In genomic region chr1:22452401-22452963, GRCh38 we compare ENCODE assay signal across 8 cellular contexts. TPM values are rescaled to one million over a fixed set of nuclear protein-coding genes. Genes with fewer than 3 reads are reported as not detected.
DNase-seq lines count a peak whose midpoint lies in the region; ATAC-seq and TF ChIP-seq lines count a peak whose summit lies in the region.

No MANE protein-coding gene starts in this region.

- no peaks in the 10 kb centered on the region for H3K27me3 Mint-ChIP-seq in activated CD4-positive, alpha-beta T cell treated with anti-CD3 and anti-CD28 coated beads, Interleukin-2, amount 10 ng/mL, durations not matched to agents 7 days and 5 days
- H3K27me3 Mint-ChIP-seq in nephron (ENCODE audit: low read depth) = no peaks in the 10 kb centered on the region

- H3K4me1 ChIP-seq in Karpas-422 (ENCODE audit: low read length) = peaks cover 13% of the 10 kb centered on the region

- ATAC-seq in GM21723 (IDR thresholded peaks at IDR 0.05; ENCODE audit: unreplicated experiment) = peak; percentile 40

- H3K9me3 ChIP-seq in Karpas-422 (ENCODE audit: low read length) = no peaks in the 10 kb centered on the region

- H3K36me3 Mint-ChIP-seq in activated CD4-positive, alpha-beta T cell treated with anti-CD3 and anti-CD28 coated beads, Interleukin-2, amount 10 ng/mL, durations not matched to agents 7 days and 5 days (ENCODE audit: low read depth) = no peaks in the 10 kb centered on the region
- no peaks in the 10 kb centered on the region for H3K36me3 Mint-ChIP-seq in nephron (ENCODE audit: low read depth)

- DNase-seq in NCI-H748 (lab: John Stamatoyannopoulos, UW; ENCODE audit: unreplicated experiment) (peak; percentile 40), NCI-H748 treated with DMSO at 0.1 percent for 48 hours (lab: John Stamatoyannopoulos, UW) (no peak), Karpas-422 (no peak), fibroblast of pulmonary artery (ENCODE audit: low read depth) (peak; percentile 60), COLO829 (ENCODE audit: low spot score) (no peak)
- peak; percentile 38 for DNase-seq in activated CD4-positive, alpha-beta T cell treated with anti-CD3 and anti-CD28 coated beads, Interleukin-2, amount 10 ng/mL, durations not matched to agents 7 days and 5 days

- H3K4me2 ChIP-seq in Karpas-422 (ENCODE audit: low read depth, low read length, poor library complexity, severe bottlenecking) = peak overlapping the region; percentile 93

- CTCF ChIA-PET in activated CD4-positive, alpha-beta T cell treated with anti-CD3 and anti-CD28 coated beads, Interleukin-2, amount 10 ng/mL, durations not matched to agents 7 days and 5 days (lab: Charles Lee) = no interaction called here

- peak overlapping the region; percentile 84 for H3K4me3 Mint-ChIP-seq in activated CD4-positive, alpha-beta T cell treated with anti-CD3 and anti-CD28 coated beads, Interleukin-2, amount 10 ng/mL, durations not matched to agents 7 days and 5 days
- H3K4me3 Mint-ChIP-seq in nephron = peak overlapping the region; percentile 88 to 93 (median 92)

- peaks cover 38% of the 10 kb centered on the region for H3K79me2 ChIP-seq in Karpas-422 (ENCODE audit: low read length)

- no peaks in the 10 kb centered on the region for H3K36me3 ChIP-seq in Karpas-422 (ENCODE audit: insufficient read depth, low read length)

- H3K9me2 ChIP-seq in Karpas-422 (replicated peaks; ENCODE audit: insufficient read depth, low read length) = no peaks in the 10 kb centered on the region

- no peaks in the 10 kb centered on the region for H3K27me3 ChIP-seq in Karpas-422 (ENCODE audit: low read length)

- H3K27ac ChIP-seq in Karpas-422 (ENCODE audit: low read length) = peak overlapping the region; percentile 18; the same call in 1 of the 2 replicates

- H3K27ac Mint-ChIP-seq in activated CD4-positive, alpha-beta T cell treated with anti-CD3 and anti-CD28 coated beads, Interleukin-2, amount 10 ng/mL, durations not matched to agents 7 days and 5 days = peak overlapping the region; percentile 96
- H3K27ac Mint-ChIP-seq in nephron = peak overlapping the region; percentile 95 to 96 (median 96)

- H3K9ac ChIP-seq in Karpas-422 (ENCODE audit: low read length) = peak overlapping the region; percentile 78

- H3K4me3 ChIP-seq in Karpas-422 (ENCODE audit: low read length) = peak overlapping the region; percentile 79
- peak overlapping the region; percentile 87 for H3K4me3 ChIP-seq in fibroblast of pulmonary artery (replicated peaks; ENCODE audit: low read depth, low read length)

- peak overlapping the region; percentile 65; the same call in 1 of the 2 replicates for H2AFZ ChIP-seq in Karpas-422 (ENCODE audit: low read length)

- H3K9me3 Mint-ChIP-seq in activated CD4-positive, alpha-beta T cell treated with anti-CD3 and anti-CD28 coated beads, Interleukin-2, amount 10 ng/mL, durations not matched to agents 7 days and 5 days = peaks cover 5% of the 10 kb centered on the region
- H3K9me3 Mint-ChIP-seq in nephron = no peaks in the 10 kb centered on the region

- H3K4me1 Mint-ChIP-seq in activated CD4-positive, alpha-beta T cell treated with anti-CD3 and anti-CD28 coated beads, Interleukin-2, amount 10 ng/mL, durations not matched to agents 7 days and 5 days = peaks cover 27% of the 10 kb centered on the region
- H3K4me1 Mint-ChIP-seq in nephron = peaks cover 62% of the 10 kb centered on the region

- TF ChIP-seq CTCF in fibroblast of pulmonary artery (IDR thresholded peaks at IDR 0.05; ENCODE audit: low read length, missing control alignments) (peak; percentile 5), nephron (IDR thresholded peaks at IDR 0.05; ENCODE audit: unreplicated experiment in 3 of 3) (no peak)

- POLR2A ChIA-PET in activated CD4-positive, alpha-beta T cell treated with anti-CD3 and anti-CD28 coated beads, Interleukin-2, amount 10 ng/mL, durations not matched to agents 7 days and 5 days (lab: Charles Lee) = no interaction called here

- H4K20me1 ChIP-seq in Karpas-422 (ENCODE audit: insufficient read depth, low read depth, low read length) = no peaks in the 10 kb centered on the region

RNA-seq across cellular contexts. Expression of gene ZBTB40, which starts 0.8 kb away (rescaled TPM):
- total RNA-seq in Karpas-422 (2014; rRNA removed; shearing (Covaris generic); ENCODE audit: low replicate concordance) = 11.1 and 15.3 TPM in 2 replicates
- 10 to 100 TPM; 18.5 to 19.0 TPM for total RNA-seq in activated CD4-positive, alpha-beta T cell treated with anti-CD3 and anti-CD28 coated beads, Interleukin-2, amount 10 ng/mL, durations not matched to agents 7 days and 5 days

Comparison
In these comparisons a context has a peak if more than half of its experiments do, and no peak if none do; other contexts are left out.
1. DNase-seq: peak in NCI-H748 (single experiment), activated CD4-positive, alpha-beta T cell treated with anti-CD3 and anti-CD28 coated beads, Interleukin-2, amount 10 ng/mL, durations not matched to agents 7 days and 5 days (single experiment) and fibroblast of pulmonary artery (single experiment); none in NCI-H748 treated with DMSO at 0.1 percent for 48 hours (single experiment), Karpas-422 (single experiment) and COLO829 (single experiment).